ENCODE assay signal across 1 cellular context in the genomic region with DNA sequence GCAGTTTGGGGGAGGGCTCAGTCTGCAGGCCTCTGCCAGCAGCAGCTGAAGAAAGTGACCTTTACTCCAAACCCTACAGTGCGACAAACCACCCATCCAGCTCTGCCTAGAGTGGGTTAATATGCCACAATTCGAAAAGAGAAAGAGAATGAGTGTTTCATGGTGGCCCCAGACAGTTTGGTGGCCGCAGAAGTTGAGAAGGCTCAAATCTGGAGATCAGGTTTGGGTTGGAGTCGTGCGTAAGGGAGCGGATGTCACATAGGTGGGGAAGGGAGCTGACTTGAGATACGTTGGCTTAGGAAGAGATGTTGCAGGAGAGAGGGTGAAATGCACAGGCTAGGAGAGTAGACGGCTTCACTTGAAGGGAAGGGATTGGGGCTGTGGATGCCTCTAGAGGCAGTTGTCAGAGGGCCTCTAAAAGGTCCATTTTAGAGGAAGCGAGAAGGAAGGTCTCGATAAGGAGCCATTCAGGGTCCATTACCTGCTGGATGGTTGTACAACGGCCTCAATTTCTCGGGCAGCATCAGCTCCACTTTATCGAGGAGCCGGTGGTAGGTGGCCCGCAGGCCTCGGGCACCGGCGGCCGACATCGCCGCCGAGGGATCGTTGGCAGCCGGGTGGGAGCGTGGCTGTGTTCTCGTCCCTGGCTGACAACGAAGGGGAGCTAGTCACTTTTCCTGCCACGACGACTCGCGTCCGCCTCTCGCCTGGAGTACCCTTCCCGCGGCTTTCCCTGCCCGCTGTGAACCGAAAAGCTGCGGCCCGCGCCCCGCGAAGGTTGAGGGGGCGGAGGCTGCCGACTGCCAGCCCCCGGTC.
TF ChIP-seq lines count a peak whose summit lies in the region.

No MANE protein-coding gene starts in this region.

TF ChIP-seq in K562, 482 proteins besides CTCF, POLR2A, EP300 and RAD21 (continued from another document and continues in another):
- TF ChIP-seq, protein P1, sequence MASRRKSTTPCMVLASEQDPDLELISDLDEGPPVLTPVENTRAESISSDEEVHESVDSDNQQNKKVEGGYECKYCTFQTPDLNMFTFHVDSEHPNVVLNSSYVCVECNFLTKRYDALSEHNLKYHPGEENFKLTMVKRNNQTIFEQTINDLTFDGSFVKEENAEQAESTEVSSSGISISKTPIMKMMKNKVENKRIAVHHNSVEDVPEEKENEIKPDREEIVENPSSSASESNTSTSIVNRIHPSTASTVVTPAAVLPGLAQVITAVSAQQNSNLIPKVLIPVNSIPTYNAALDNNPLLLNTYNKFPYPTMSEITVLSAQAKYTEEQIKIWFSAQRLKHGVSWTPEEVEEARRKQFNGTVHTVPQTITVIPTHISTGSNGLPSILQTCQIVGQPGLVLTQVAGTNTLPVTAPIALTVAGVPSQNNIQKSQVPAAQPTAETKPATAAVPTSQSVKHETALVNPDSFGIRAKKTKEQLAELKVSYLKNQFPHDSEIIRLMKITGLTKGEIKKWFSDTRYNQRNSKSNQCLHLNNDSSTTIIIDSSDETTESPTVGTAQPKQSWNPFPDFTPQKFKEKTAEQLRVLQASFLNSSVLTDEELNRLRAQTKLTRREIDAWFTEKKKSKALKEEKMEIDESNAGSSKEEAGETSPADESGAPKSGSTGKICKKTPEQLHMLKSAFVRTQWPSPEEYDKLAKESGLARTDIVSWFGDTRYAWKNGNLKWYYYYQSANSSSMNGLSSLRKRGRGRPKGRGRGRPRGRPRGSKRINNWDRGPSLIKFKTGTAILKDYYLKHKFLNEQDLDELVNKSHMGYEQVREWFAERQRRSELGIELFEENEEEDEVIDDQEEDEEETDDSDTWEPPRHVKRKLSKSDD (conservative IDR thresholded peaks at IDR 0.05; ENCODE audit: low read length), result no peak
- TF ChIP-seq NFIX (CRISPR knock-in tag; IDR thresholded peaks at IDR 0.05; ENCODE audit: low read depth), result no peak; the same call in 1 of the 2 replicates
- TF ChIP-seq EWSR1 (IDR thresholded peaks at IDR 0.05; ENCODE audit: borderline replicate concordance, low read depth, partially characterized antibody), result no peak
- 0 out of 2 replicates have a peak, but pooled peaks have one; percentile 4 for TF ChIP-seq MECOM (CRISPR knock-in tag; IDR thresholded peaks at IDR 0.05)
- TF ChIP-seq PHF8 (IDR thresholded peaks at IDR 0.05; ENCODE audit: borderline replicate concordance, low read length), result peak; percentile 77; the same call in 1 of the 2 replicates
- TF ChIP-seq DPF2 (IDR thresholded peaks at IDR 0.05), result peak; percentile 63
- TF ChIP-seq NEUROD1 (IDR thresholded peaks at IDR 0.05; ENCODE audit: borderline replicate concordance, low read depth, low read length, partially characterized antibody), result no peak
- TF ChIP-seq ZKSCAN8 (CRISPR knock-in tag; IDR thresholded peaks at IDR 0.05), result no peak
- peak; percentile 82; the same call in 1 of the 2 replicates for TF ChIP-seq ARID3B (CRISPR knock-in tag; IDR thresholded peaks at IDR 0.05; ENCODE audit: borderline replicate concordance)
- peak in 1 of 2 experiments; percentile 49; a peak in 1 of 4 replicates for TF ChIP-seq CSDE1 (IDR thresholded peaks at IDR 0.05)
- no peak for TF ChIP-seq ZFP36 (IDR thresholded peaks at IDR 0.05; ENCODE audit: low read depth, low read length, partially characterized antibody)
- TF ChIP-seq MEIS2 (IDR thresholded peaks at IDR 0.05; ENCODE audit: partially characterized antibody), result no peak
- TF ChIP-seq SMAD4 (CRISPR knock-in tag; conservative IDR thresholded peaks at IDR 0.05), result no peak; the same call in 1 of the 2 replicates
- 0 out of 2 replicates have a peak, but pooled peaks have one; percentile 35 for TF ChIP-seq SMARCE1 (IDR thresholded peaks at IDR 0.05)
- no peak for TF ChIP-seq NFYB (IDR thresholded peaks at IDR 0.05; ENCODE audit: extremely low read depth, insufficient read length)
- TF ChIP-seq, protein P2, sequence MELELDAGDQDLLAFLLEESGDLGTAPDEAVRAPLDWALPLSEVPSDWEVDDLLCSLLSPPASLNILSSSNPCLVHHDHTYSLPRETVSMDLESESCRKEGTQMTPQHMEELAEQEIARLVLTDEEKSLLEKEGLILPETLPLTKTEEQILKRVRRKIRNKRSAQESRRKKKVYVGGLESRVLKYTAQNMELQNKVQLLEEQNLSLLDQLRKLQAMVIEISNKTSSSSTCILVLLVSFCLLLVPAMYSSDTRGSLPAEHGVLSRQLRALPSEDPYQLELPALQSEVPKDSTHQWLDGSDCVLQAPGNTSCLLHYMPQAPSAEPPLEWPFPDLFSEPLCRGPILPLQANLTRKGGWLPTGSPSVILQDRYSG (tag; conservative IDR thresholded peaks at IDR 0.05; ENCODE audit: low read depth), result no peak
- 0 out of 2 replicates have a peak, but pooled peaks have one; percentile 40 for TF ChIP-seq PHB2 (IDR thresholded peaks at IDR 0.05; ENCODE audit: low read depth)
- TF ChIP-seq MCM2 (IDR thresholded peaks at IDR 0.05; ENCODE audit: low read depth), result no peak
- no peak for TF ChIP-seq POLR3A (IDR thresholded peaks at IDR 0.05; ENCODE audit: borderline replicate concordance, extremely low read depth, insufficient read depth, insufficient read length)
- TF ChIP-seq SIN3A (IDR thresholded peaks at IDR 0.05; ENCODE audit: borderline replicate concordance in 2 of 2, control insufficient read depth in 1 of 2, low read depth in 2 of 2, low read length in 2 of 2), result peak in 1 of 2 experiments; percentile 78; a peak in 3 of 4 replicates
- no peak for TF ChIP-seq ZNF655 (CRISPR knock-in tag; IDR thresholded peaks at IDR 0.05)
- TF ChIP-seq POLR2B (IDR thresholded peaks at IDR 0.05; ENCODE audit: low read depth, partially characterized antibody), result peak; percentile 48
- TF ChIP-seq RBM17 (IDR thresholded peaks at IDR 0.05; ENCODE audit: borderline replicate concordance, low read depth, low read length), result no peak
- TF ChIP-seq FOXM1 (IDR thresholded peaks at IDR 0.05; ENCODE audit: low read depth), result no peak
- 0 out of 2 replicates have a peak, but pooled peaks have one; percentile 20 for TF ChIP-seq FOXM1 (CRISPR knock-in tag; IDR thresholded peaks at IDR 0.05; ENCODE audit: low read depth)
- TF ChIP-seq HLTF (IDR thresholded peaks at IDR 0.05), result peak; percentile 86
- TF ChIP-seq ZBTB7A (IDR thresholded peaks at IDR 0.05; ENCODE audit: borderline replicate concordance, control insufficient read depth, low read depth, low read length), result peak; percentile 62; the same call in 1 of the 2 replicates
- no peak; the same call in 1 of the 2 replicates for TF ChIP-seq PURB (CRISPR knock-in tag; IDR thresholded peaks at IDR 0.05; ENCODE audit: low read depth)
- TF ChIP-seq RNF2 (IDR thresholded peaks at IDR 0.05), result peak; percentile 55; the same call in 1 of the 2 replicates
- TF ChIP-seq SIX5 (IDR thresholded peaks at IDR 0.05; ENCODE audit: borderline replicate concordance in 1 of 2, insufficient read depth in 1 of 2, low read depth in 1 of 2, low read length in 2 of 2), result no peak
- TF ChIP-seq BRD4 (IDR thresholded peaks at IDR 0.05), result no peak
- TF ChIP-seq ZNF23 (CRISPR knock-in tag; IDR thresholded peaks at IDR 0.05), result no peak
- TF ChIP-seq TEAD1 (CRISPR knock-in tag; IDR thresholded peaks at IDR 0.05), result no peak; a peak in 1 of 4 replicates
- TF ChIP-seq, protein P3, sequence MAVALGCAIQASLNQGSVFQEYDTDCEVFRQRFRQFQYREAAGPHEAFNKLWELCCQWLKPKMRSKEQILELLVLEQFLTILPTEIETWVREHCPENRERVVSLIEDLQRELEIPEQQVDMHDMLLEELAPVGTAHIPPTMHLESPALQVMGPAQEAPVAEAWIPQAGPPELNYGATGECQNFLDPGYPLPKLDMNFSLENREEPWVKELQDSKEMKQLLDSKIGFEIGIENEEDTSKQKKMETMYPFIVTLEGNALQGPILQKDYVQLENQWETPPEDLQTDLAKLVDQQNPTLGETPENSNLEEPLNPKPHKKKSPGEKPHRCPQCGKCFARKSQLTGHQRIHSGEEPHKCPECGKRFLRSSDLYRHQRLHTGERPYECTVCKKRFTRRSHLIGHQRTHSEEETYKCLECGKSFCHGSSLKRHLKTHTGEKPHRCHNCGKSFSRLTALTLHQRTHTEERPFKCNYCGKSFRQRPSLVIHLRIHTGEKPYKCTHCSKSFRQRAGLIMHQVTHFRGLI (CRISPR knock-in tag; IDR thresholded peaks at IDR 0.05), result 0 out of 2 replicates have a peak, but pooled peaks have one; percentile 8
- no peak for TF ChIP-seq ZNF347 (CRISPR knock-in tag; IDR thresholded peaks at IDR 0.05; ENCODE audit: low read depth)
- no peak for TF ChIP-seq ZNF717 (CRISPR knock-in tag; IDR thresholded peaks at IDR 0.05)
- TF ChIP-seq TEAD4 (IDR thresholded peaks at IDR 0.05; ENCODE audit: low read length), result no peak; the same call in 1 of the 2 replicates
- no peak for TF ChIP-seq TEAD4 (CRISPR knock-in tag; IDR thresholded peaks at IDR 0.05; ENCODE audit: borderline replicate concordance)
- TF ChIP-seq ZNF263 (CRISPR knock-in tag; IDR thresholded peaks at IDR 0.05; ENCODE audit: borderline replicate concordance), result no peak
- TF ChIP-seq HDAC2 (IDR thresholded peaks at IDR 0.05), result peak; percentile 60; the same call in 1 of the 2 replicates
- TF ChIP-seq, protein P4, sequence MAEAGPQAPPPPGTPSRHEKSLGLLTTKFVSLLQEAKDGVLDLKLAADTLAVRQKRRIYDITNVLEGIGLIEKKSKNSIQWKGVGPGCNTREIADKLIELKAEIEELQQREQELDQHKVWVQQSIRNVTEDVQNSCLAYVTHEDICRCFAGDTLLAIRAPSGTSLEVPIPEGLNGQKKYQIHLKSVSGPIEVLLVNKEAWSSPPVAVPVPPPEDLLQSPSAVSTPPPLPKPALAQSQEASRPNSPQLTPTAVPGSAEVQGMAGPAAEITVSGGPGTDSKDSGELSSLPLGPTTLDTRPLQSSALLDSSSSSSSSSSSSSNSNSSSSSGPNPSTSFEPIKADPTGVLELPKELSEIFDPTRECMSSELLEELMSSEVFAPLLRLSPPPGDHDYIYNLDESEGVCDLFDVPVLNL (CRISPR knock-in tag; IDR thresholded peaks at IDR 0.05; ENCODE audit: low read depth), result 0 out of 2 replicates have a peak, but pooled peaks have one; percentile 10
- TF ChIP-seq KHSRP (IDR thresholded peaks at IDR 0.05), result no peak
- TF ChIP-seq RREB1 (CRISPR knock-in tag; IDR thresholded peaks at IDR 0.05), result peak; percentile 85
